ENCODE assay signal across 16 cellular contexts in the genomic region with DNA sequence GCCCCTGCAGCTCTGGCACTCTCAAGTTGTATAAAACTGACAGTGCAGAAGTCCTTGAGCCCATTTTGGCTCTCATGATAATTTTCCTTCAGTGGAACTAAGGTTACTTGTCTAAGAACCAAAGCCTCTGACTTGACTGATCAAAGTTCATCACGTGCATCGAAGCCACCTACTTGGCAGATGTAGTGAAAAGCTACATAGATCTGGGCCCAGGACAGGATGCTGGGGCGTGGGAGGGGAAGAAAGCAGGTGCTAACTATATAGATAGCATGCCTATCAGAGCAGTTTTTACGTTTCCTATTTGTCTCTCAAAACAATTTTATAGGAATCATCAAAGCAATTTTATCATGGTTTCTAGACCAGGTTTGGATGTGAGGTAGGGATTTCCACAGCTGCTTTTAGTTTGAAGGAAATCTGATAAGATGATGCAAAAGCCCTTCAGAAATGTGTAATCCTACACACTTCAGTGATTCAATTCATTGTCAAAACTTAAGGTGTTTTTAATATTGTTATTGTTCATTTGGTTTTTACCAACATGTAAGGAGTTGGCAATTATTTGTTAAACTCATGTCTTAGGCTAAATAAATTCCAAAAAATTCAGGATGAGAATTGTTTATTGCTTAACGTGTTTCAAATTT. TPM values are rescaled to one million over a fixed set of nuclear protein-coding genes. Genes with fewer than 3 reads are reported as not detected.
A peak's percentile ranks its signal among the peaks of the same experiment; 100 is the strongest.
DNase-seq lines count a peak whose midpoint lies in the region; ATAC-seq and TF ChIP-seq lines count a peak whose summit lies in the region.
"Had no signal": no experiment of that assay in that cellular context is flagged by ENCODE, and none has a peak within 500 bp of the region (broad histone marks: within the 10 kb centered on the region; RNA-seq: fewer than 3 reads in every experiment).

No MANE protein-coding gene starts in this region.

- peak; percentile 81 for ATAC-seq in CD4-positive, alpha-beta T cell (ENCODE audit: poor library complexity)
- peak; percentile 79 for ATAC-seq in HG02885 (IDR thresholded peaks at IDR 0.05; ENCODE audit: poor library complexity, unreplicated experiment)
- ATAC-seq in naive thymus-derived CD8-positive, alpha-beta T cell: peak; percentile 88 to 96
- no peak for ATAC-seq in GM21786 (IDR thresholded peaks at IDR 0.05; ENCODE audit: unreplicated experiment)
- ATAC-seq: activated CD8-positive, alpha-beta memory T cell treated with anti-CD3 and anti-CD28 coated beads, Interleukin-2, amount 10 ng/mL, durations not matched to agents 7 days and 5 days; gastroesophageal sphincter; upper lobe of right lung had no signal

- H3K9me3 ChIP-seq in CD4-positive, alpha-beta T cell (ENCODE audit: control insufficient read depth, low read length): no peaks in the 10 kb centered on the region
- H3K9me3 ChIP-seq: gastroesophageal sphincter, upper lobe of right lung had no signal

- TF ChIP-seq CTCF in CD4-positive, alpha-beta T cell (IDR thresholded peaks at IDR 0.05): no peak
- no peak for TF ChIP-seq CTCF in GM13977 (IDR thresholded peaks at IDR 0.05; ENCODE audit: extremely low read depth, insufficient read depth, missing control alignments)

- DNase-seq in CD4-positive, alpha-beta T cell: peak in 8 of 10 experiments; percentile 14 to 56 (median 38)
- DNase-seq in activated T-helper 1 cell treated with Interleukin-2 at 50 U/mL for 16 hours (ENCODE audit: low read depth) (peak; percentile 22), NCI-H1092 (lab: John Stamatoyannopoulos, UW) (no peak), GM13977 (ENCODE audit: low spot score) (no peak), NCI-H2171 (lab: John Stamatoyannopoulos, UW) (no peak)
- DNase-seq in naive thymus-derived CD8-positive, alpha-beta T cell: peak in 5 of 10 donors; percentile 14 to 45 (median 40)
- DNase-seq: activated CD8-positive, alpha-beta memory T cell treated with anti-CD3 and anti-CD28 coated beads, Interleukin-2, amount 10 ng/mL, durations not matched to agents 7 days and 5 days; KG1; NCI-H1694; NCI-H524; T1000; upper lobe of right lung had no signal

- CTCF ChIA-PET in CD4-positive, alpha-beta T cell (lab: Charles Lee): interaction anchor here (1.0 kb wide), 1 partner anchor 11 kb away, joined by 3 read pairs; no protein-coding TSS in a partner anchor

- peak overlapping the region; percentile 39 for H3K27ac ChIP-seq in CD4-positive, alpha-beta T cell (ENCODE audit: low read depth, low read length)
- H3K27ac ChIP-seq: gastroesophageal sphincter, upper lobe of right lung had no signal

- intact Hi-C loops in CD4-positive, alpha-beta T cell (cut with DNase I, micrococcal nuclease): loop anchor here in 1 of 2 experiments (1.0 to 2.0 kb wide), 3 partner anchors 11 to 38 kb away; no protein-coding TSS in a partner anchor

- in situ Hi-C loops in GM13977 (cut with MboI; ENCODE audit: low pct_unique_long_range_greater_than_20kb, low sequenced_read_pairs, unreplicated experiment): no loop called here

- H3K4me1 Mint-ChIP-seq in CD4-positive, alpha-beta T cell (ENCODE audit: low read depth): peaks cover 54% of the 10 kb centered on the region
- peaks cover 20 to 48% (median 45%) of the 10 kb centered on the region in 4 donors for H3K4me1 Mint-ChIP-seq in naive thymus-derived CD8-positive, alpha-beta T cell

- no peaks in the 10 kb centered on the region for H3K27me3 Mint-ChIP-seq in CD4-positive, alpha-beta T cell
- no peaks in the 10 kb centered on the region for H3K27me3 Mint-ChIP-seq in naive thymus-derived CD8-positive, alpha-beta T cell
- H3K27me3 Mint-ChIP-seq: activated CD8-positive, alpha-beta memory T cell treated with anti-CD3 and anti-CD28 coated beads, Interleukin-2, amount 10 ng/mL, durations not matched to agents 7 days and 5 days had no signal

- no peaks in the 10 kb centered on the region for H3K27me3 ChIP-seq in CD4-positive, alpha-beta T cell (ENCODE audit: control insufficient read depth, insufficient read depth, low read length)
- H3K27me3 ChIP-seq: gastroesophageal sphincter, upper lobe of right lung had no signal

- POLR2A ChIA-PET in CD4-positive, alpha-beta T cell (lab: Charles Lee): interaction anchor here (0.6 to 8.0 kb wide), 9 partner anchors 8 to 38 kb away, joined by 3 to 85 read pairs (median 8); no protein-coding TSS in a partner anchor
- POLR2A ChIA-PET in naive thymus-derived CD8-positive, alpha-beta T cell (lab: Charles Lee): interaction anchor here (0.5 to 0.8 kb wide), 3 partner anchors 11 to 280 kb away, joined by 3 to 4 read pairs (median 3); no protein-coding TSS in a partner anchor

- no peaks in the 10 kb centered on the region for H3K9me3 Mint-ChIP-seq in CD4-positive, alpha-beta T cell
- H3K9me3 Mint-ChIP-seq in naive thymus-derived CD8-positive, alpha-beta T cell: peaks cover 0 to 15% (median 0%) of the 10 kb centered on the region in 9 donors

- peak overlapping the region; percentile 99 for H3K4me3 Mint-ChIP-seq in CD4-positive, alpha-beta T cell
- peak overlapping the region in 2 of 10 donors; percentile 12 to 29 for H3K4me3 Mint-ChIP-seq in naive thymus-derived CD8-positive, alpha-beta T cell
- H3K4me3 Mint-ChIP-seq: activated CD8-positive, alpha-beta memory T cell treated with anti-CD3 and anti-CD28 coated beads, Interleukin-2, amount 10 ng/mL, durations not matched to agents 7 days and 5 days had no signal

- peak overlapping the region; percentile 92 for H3K27ac Mint-ChIP-seq in CD4-positive, alpha-beta T cell
- H3K27ac Mint-ChIP-seq in naive thymus-derived CD8-positive, alpha-beta T cell: peak overlapping the region in 8 of 10 donors; percentile 22 to 81 (median 64)
- H3K27ac Mint-ChIP-seq: activated CD8-positive, alpha-beta memory T cell treated with anti-CD3 and anti-CD28 coated beads, Interleukin-2, amount 10 ng/mL, durations not matched to agents 7 days and 5 days had no signal

- H3K36me3 Mint-ChIP-seq in CD4-positive, alpha-beta T cell (ENCODE audit: low read depth): peaks cover 42% of the 10 kb centered on the region
- peaks cover 0 to 2% (median 0%) of the 10 kb centered on the region in 3 donors for H3K36me3 Mint-ChIP-seq in naive thymus-derived CD8-positive, alpha-beta T cell

RNA-seq across cellular contexts. Expression of gene CD40LG, which starts 1.2 kb away (rescaled TPM):
- 10 to 100 TPM; 44.7 to 47.6 TPM for total RNA-seq in CD4-positive, alpha-beta T cell
- total RNA-seq in naive thymus-derived CD8-positive, alpha-beta T cell: under 1 TPM in 1 of 2 experiments, not detected in 1; 0.19 TPM
- under 1 TPM; 0.10 to 0.22 (median 0.17) TPM for polyA plus RNA-seq in naive thymus-derived CD8-positive, alpha-beta T cell
- total RNA-seq: RPMI7951 had no signal

Comparison
In these comparisons a context has a peak if more than half of its experiments do, and no peak if none do; other contexts are left out.
1. DNase-seq: peak in CD4-positive, alpha-beta T cell (8 of 10) and activated T-helper 1 cell treated with Interleukin-2 at 50 U/mL for 16 hours (single experiment); none in NCI-H1092 (single experiment), GM13977 (single experiment) and NCI-H2171 (single experiment).
2. RNA of gene CD40LG, which starts 1.2 kb away (total RNA-seq): 44.7 to 47.6 TPM in CD4-positive, alpha-beta T cell; 0.19 TPM in naive thymus-derived CD8-positive, alpha-beta T cell; every median in the first group is over 10 times any median in the second.